In the genomic region with DNA sequence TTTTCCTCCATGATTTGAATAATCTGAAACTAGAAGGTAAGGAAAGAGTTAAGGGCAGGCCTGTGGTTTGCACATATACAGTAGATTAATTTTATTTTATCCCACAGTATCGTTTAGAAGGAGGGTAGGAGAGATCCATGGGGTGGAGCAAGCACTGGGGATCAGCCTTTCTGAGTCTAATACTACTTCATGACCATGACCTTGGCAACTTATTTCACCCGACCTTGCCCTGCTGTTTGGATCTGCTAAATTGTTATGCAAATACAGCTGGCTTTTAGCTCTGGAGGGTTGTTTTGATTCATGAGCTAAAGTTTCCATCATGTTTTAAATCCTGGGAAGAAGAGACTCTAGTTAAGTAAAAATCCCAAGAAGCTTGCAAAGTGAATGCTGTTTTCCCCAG, we compare ENCODE assay signal across 23 cellular contexts. TPM values are rescaled to one million over a fixed set of nuclear protein-coding genes. Genes with fewer than 3 reads are reported as not detected.
"Had no signal": no experiment of that assay in that cellular context is flagged by ENCODE, and none has a peak within 500 bp of the region (broad histone marks: within the 10 kb centered on the region; RNA-seq: fewer than 3 reads in every experiment).

No MANE protein-coding gene starts in this region.

- H3K36me3 ChIP-seq: heart right ventricle, left lung, sigmoid colon, vagina had no signal

- H3K36me3 Mint-ChIP-seq: activated naive CD4-positive, alpha-beta T cell treated with anti-CD3 and anti-CD28 coated beads, Interleukin-2, amount 50 U/mL, for 24 hours had no signal

- DNase-seq: activated CD4-positive, alpha-beta T cell treated with anti-CD3 and anti-CD28 coated beads, Interleukin-2, amount 50 U/mL, for 1 hour; activated CD4-positive, CD25-positive, alpha-beta regulatory T cell treated with anti-CD3 and anti-CD28 coated beads, Interleukin-2, amount 50 U/mL, for 72 hours; activated CD8-positive, alpha-beta T cell treated with anti-CD3 and anti-CD28 coated beads, Interleukin-2, amount 10 ng/mL, durations not matched to agents 7 days and 5 days; activated gamma-delta T cell treated with Interleukin-2 at 50 U/mL for 16 hours; body of pancreas; effector CD4-positive, alpha-beta T cell; left lung; mammary epithelial cell; sigmoid colon; stimulated activated CD4-positive, alpha-beta T cell treated with anti-CD3 and anti-CD28 coated beads, Interleukin-15, amount 100 ng/mL, for 24 hours; stimulated activated CD8-positive, alpha-beta memory T cell treated with anti-CD3 and anti-CD28 coated beads, Interleukin-4, amount 100 ng/mL, for 48 hours; stimulated activated naive B cell treated with anti-CD40 and anti-IgM and Interleukin-4, amounts not matched to agents 10 μg/mL and 1 μg/mL and 100 μg/mL, for 72 hours; trophoblast cell had no signal

- H3K27ac ChIP-seq: body of pancreas, left lung, sigmoid colon, vagina had no signal

- H3K9me3 ChIP-seq: body of pancreas, heart right ventricle, left lung, sigmoid colon, vagina had no signal

- H3K4me3 Mint-ChIP-seq: activated CD8-positive, alpha-beta T cell treated with anti-CD3 and anti-CD28 coated beads, Interleukin-2, amount 10 ng/mL, durations not matched to agents 7 days and 5 days had no signal

- H3K27ac Mint-ChIP-seq: activated CD8-positive, alpha-beta T cell treated with anti-CD3 and anti-CD28 coated beads, Interleukin-2, amount 10 ng/mL, durations not matched to agents 7 days and 5 days; activated naive CD4-positive, alpha-beta T cell treated with anti-CD3 and anti-CD28 coated beads, Interleukin-2, amount 50 U/mL, for 24 hours; dendritic cell treated with granulocyte-macrophage colony-stimulating factor and Interleukin-4, amounts not matched to agents 40 ng/mL and 50 ng/mL, for 4 days had no signal

- H3K9me3 Mint-ChIP-seq: activated naive CD4-positive, alpha-beta T cell treated with anti-CD3 and anti-CD28 coated beads, Interleukin-2, amount 50 U/mL, for 24 hours; dendritic cell treated with granulocyte-macrophage colony-stimulating factor and Interleukin-4, amounts not matched to agents 40 ng/mL and 50 ng/mL, for 4 days had no signal

- ATAC-seq: activated CD8-positive, alpha-beta T cell treated with anti-CD3 and anti-CD28 coated beads, Interleukin-2, amount 10 ng/mL, durations not matched to agents 7 days and 5 days; body of pancreas; left lung; stimulated activated naive B cell treated with anti-CD40 and anti-IgM and Interleukin-4, amounts not matched to agents 10 μg/mL and 1 μg/mL and 100 μg/mL, for 72 hours had no signal

- H3K4me3 ChIP-seq: body of pancreas, left lung had no signal

- H3K27me3 ChIP-seq: vagina had no signal

RNA-seq across cellular contexts. Expression of gene GRIN3A, which starts 0.9 kb away (rescaled TPM):
- total RNA-seq: activated CD8-positive, alpha-beta T cell treated with anti-CD3 and anti-CD28 coated beads, Interleukin-2, amount 10 ng/mL, durations not matched to agents 7 days and 5 days; epithelial cell of proximal tubule; fibroblast of villous mesenchyme; kidney epithelial cell; mammary epithelial cell; renal cortical epithelial cell; smooth muscle cell; T-helper 2 cell treated with Interferon-gamma antibody and Interleukin-4, amounts not matched to agents 100 ng/mL and 5 ng/mL, for 36 hours had no signal
- polyA plus RNA-seq: mammary epithelial cell had no signal
